19 cellular contexts compared by ENCODE assay signal in genomic region chr1:86618358-86618757, GRCh38.
"Had no signal": no experiment of that assay in that cellular context is flagged by ENCODE, and none has a peak within 500 bp of the region (broad histone marks: within the 10 kb centered on the region; RNA-seq: fewer than 3 reads in every experiment).

No MANE protein-coding gene starts in this region.

- ATAC-seq: activated T-helper 17 cell treated with anti-CD3 and anti-CD28 coated beads, Interleukin-2, amount 50 U/mL, for 72 hours; left lung; naive thymus-derived CD8-positive, alpha-beta T cell; stimulated activated naive CD8-positive, alpha-beta T cell treated with anti-CD3 and anti-CD28 coated beads, Interleukin-15, Interleukin-2, amounts not matched to agents 100 U/mL and 50 U/mL, for 24 hours had no signal

- H3K4me1 ChIP-seq: upper lobe of left lung had no signal

- H3K36me3 ChIP-seq: left lung, upper lobe of left lung had no signal

- H3K27me3 ChIP-seq: left lung, upper lobe of left lung had no signal

- H3K4me3 ChIP-seq: left lung, lung, upper lobe of left lung had no signal

- DNase-seq: activated CD4-positive, alpha-beta T cell treated with anti-CD3 and anti-CD28 coated beads for 1 hour; activated T-cell treated with anti-CD3 and anti-CD28 coated beads, Interleukin-2, amount 50 U/mL, for 24 hours; effector memory CD4-positive, alpha-beta T cell; foreskin fibroblast; left lung; naive thymus-derived CD8-positive, alpha-beta T cell; stimulated activated CD4-positive, alpha-beta T cell treated with anti-CD3 and anti-CD28 coated beads, Interleukin-12 subunit alpha, Interleukin-12 subunit beta, amount 100 ng/mL, for 4 hours; stimulated activated CD4-positive, alpha-beta T cell treated with anti-CD3 and anti-CD28 coated beads, Interleukin-4, amount 100 ng/mL, for 4 hours; stimulated activated naive CD8-positive, alpha-beta T cell treated with anti-CD3 and anti-CD28 coated beads, Interleukin-15, Interleukin-2, amounts not matched to agents 100 U/mL and 50 U/mL, for 24 hours; upper lobe of left lung had no signal

- H3K27ac ChIP-seq: left lung, upper lobe of left lung, VCaP had no signal

- H3K4me3 Mint-ChIP-seq: activated naive CD8-positive, alpha-beta T cell; activated T-cell treated with anti-CD3 and anti-CD28 coated beads, Interleukin-2, amount 50 U/mL, for 24 hours; activated T-helper 17 cell treated with anti-CD3 and anti-CD28 coated beads, Interleukin-2, amount 50 U/mL, for 72 hours; central memory CD8-positive, alpha-beta T cell; mesothelial cell of epicardium; naive thymus-derived CD8-positive, alpha-beta T cell; T-helper 2 cell treated with Interferon-gamma antibody and Interleukin-4, amounts not matched to agents 5 μg/mL and 100 μg/mL, for 36 hours had no signal

- FAIRE-seq: astrocyte, endothelial cell of umbilical vein had no signal

- H3K27me3 Mint-ChIP-seq: central memory CD8-positive, alpha-beta T cell had no signal

- H3K9me3 Mint-ChIP-seq: central memory CD8-positive, alpha-beta T cell had no signal

- H3K27ac Mint-ChIP-seq: activated naive CD8-positive, alpha-beta T cell; activated T-cell treated with anti-CD3 and anti-CD28 coated beads, Interleukin-2, amount 50 U/mL, for 24 hours; activated T-helper 17 cell treated with anti-CD3 and anti-CD28 coated beads, Interleukin-2, amount 50 U/mL, for 72 hours; mesothelial cell of epicardium; naive thymus-derived CD8-positive, alpha-beta T cell; T-helper 2 cell treated with Interferon-gamma antibody and Interleukin-4, amounts not matched to agents 5 μg/mL and 100 μg/mL, for 36 hours had no signal

- H3K4me1 Mint-ChIP-seq: activated T-helper 17 cell treated with anti-CD3 and anti-CD28 coated beads, Interleukin-2, amount 50 U/mL, for 72 hours had no signal
